16 cellular contexts compared by ENCODE assay signal in the genomic region with DNA sequence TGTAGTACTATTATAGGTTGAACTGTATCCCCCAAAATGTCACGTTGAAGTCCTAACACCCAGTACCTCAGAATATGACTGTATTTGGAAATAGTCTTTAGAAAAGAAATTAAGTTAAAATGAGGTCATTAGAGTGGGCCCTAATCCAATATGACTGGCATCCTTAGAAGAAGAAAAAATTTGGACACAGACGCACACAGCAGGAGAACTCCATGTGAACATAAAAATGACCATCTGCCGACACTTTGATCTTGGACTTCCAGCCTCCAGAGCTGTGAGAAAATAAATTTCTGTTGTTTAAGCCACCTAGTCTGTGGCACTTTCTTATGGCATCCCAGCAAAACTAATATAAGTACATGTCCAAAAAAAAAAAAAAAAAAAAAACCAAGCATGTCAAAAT.
DNase-seq lines count a peak whose midpoint lies in the region; ATAC-seq and TF ChIP-seq lines count a peak whose summit lies in the region.
"Had no signal": no experiment of that assay in that cellular context is flagged by ENCODE, and none has a peak within 500 bp of the region (broad histone marks: within the 10 kb centered on the region; RNA-seq: fewer than 3 reads in every experiment).

No MANE protein-coding gene starts in this region.

- CTCF ChIA-PET in HEK293 (lab: Yijun Ruan, JAX): no interaction called here

- H3K27ac ChIP-seq in HEK293 (ENCODE audit: extremely low read depth, low read depth, low read length): no peak overlapping the region

- TF ChIP-seq CTCF in HEK293 (tag by site-specific recombination; IDR thresholded peaks at IDR 0.05) (no peak), fibroblast of mammary gland (conservative IDR thresholded peaks at IDR 0.05; ENCODE audit: control insufficient read depth, insufficient read depth, low read depth, low read length) (no peak)

- DNase-seq in NCI-H69 (lab: John Stamatoyannopoulos, UW) (peak; percentile 7), fibroblast of mammary gland (ENCODE audit: low read depth) (peak; percentile 33), posterior vena cava (ENCODE audit: low spot score) (no peak)
- DNase-seq in activated naive CD4-positive, alpha-beta T cell treated with Interleukin-2 at 50 U/mL for 16 hours: no peak
- DNase-seq: C1 segment of cervical spinal cord; Calu3; CD4-positive, alpha-beta memory T cell; COR-L47; DMS79; EL; GDM1; GOT3 had no signal

- intact Hi-C loops in posterior vena cava (cut with DNase I): no loop called here

- POLR2A ChIA-PET in HEK293 (lab: Yijun Ruan, JAX): no interaction called here

- H3K36me3 ChIP-seq in HEK293 (ENCODE audit: control insufficient read depth in 2 of 2, insufficient read depth in 1 of 2, low read length in 2 of 2): no peaks in the 10 kb centered on the region; a peak in 1 of 3 replicates
- H3K36me3 ChIP-seq: HAP-1 had no signal

- H3K4me3 ChIP-seq in HEK293 (ENCODE audit: low read depth, low read length): no peak overlapping the region
- H3K4me3 ChIP-seq in fibroblast of mammary gland (ENCODE audit: control insufficient read depth, low read depth, low read length): no peak overlapping the region
- H3K4me3 ChIP-seq: GM12878, HAP-1 had no signal

- ATAC-seq in GM21737 (IDR thresholded peaks at IDR 0.05; ENCODE audit: unreplicated experiment): no peak
- ATAC-seq: GM12878 had no signal

- peaks cover 2% of the 10 kb centered on the region for H3K4me1 ChIP-seq in HEK293 (ENCODE audit: control insufficient read depth, insufficient read depth, low read length)

- no peaks in the 10 kb centered on the region for H3K9me3 ChIP-seq in HEK293 (ENCODE audit: control insufficient read depth, insufficient read depth, low read depth, low read length)
- H3K9me3 ChIP-seq: HAP-1 had no signal

TF ChIP-seq in HEK293, 187 proteins besides CTCF, POLR2A, EP300 and RAD21:
- TF ChIP-seq ZNF660 (tag by site-specific recombination; IDR thresholded peaks at IDR 0.05) (no peak), ZNF184 (tag by site-specific recombination; IDR thresholded peaks at IDR 0.05) (no peak), ZNF548 (tag by site-specific recombination; IDR thresholded peaks at IDR 0.05) (peak; percentile 79; the same call in 1 of the 2 replicates), ZNF626 (tag by site-specific recombination; IDR thresholded peaks at IDR 0.05) (no peak), ZFP37 (tag by site-specific recombination; IDR thresholded peaks at IDR 0.05) (no peak), ZNF514 (tag by site-specific recombination; IDR thresholded peaks at IDR 0.05) (no peak)
- TF ChIP-seq, protein P1, sequence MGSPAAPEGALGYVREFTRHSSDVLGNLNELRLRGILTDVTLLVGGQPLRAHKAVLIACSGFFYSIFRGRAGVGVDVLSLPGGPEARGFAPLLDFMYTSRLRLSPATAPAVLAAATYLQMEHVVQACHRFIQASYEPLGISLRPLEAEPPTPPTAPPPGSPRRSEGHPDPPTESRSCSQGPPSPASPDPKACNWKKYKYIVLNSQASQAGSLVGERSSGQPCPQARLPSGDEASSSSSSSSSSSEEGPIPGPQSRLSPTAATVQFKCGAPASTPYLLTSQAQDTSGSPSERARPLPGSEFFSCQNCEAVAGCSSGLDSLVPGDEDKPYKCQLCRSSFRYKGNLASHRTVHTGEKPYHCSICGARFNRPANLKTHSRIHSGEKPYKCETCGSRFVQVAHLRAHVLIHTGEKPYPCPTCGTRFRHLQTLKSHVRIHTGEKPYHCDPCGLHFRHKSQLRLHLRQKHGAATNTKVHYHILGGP (tag by site-specific recombination; IDR thresholded peaks at IDR 0.05): no peak
- TF ChIP-seq, protein P2, sequence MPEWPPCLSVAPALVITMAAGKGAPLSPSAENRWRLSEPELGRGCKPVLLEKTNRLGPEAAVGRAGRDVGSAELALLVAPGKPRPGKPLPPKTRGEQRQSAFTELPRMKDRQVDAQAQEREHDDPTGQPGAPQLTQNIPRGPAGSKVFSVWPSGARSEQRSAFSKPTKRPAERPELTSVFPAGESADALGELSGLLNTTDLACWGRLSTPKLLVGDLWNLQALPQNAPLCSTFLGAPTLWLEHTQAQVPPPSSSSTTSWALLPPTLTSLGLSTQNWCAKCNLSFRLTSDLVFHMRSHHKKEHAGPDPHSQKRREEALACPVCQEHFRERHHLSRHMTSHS (tag by site-specific recombination; IDR thresholded peaks at IDR 0.05): no peak
- TF ChIP-seq, protein P3, sequence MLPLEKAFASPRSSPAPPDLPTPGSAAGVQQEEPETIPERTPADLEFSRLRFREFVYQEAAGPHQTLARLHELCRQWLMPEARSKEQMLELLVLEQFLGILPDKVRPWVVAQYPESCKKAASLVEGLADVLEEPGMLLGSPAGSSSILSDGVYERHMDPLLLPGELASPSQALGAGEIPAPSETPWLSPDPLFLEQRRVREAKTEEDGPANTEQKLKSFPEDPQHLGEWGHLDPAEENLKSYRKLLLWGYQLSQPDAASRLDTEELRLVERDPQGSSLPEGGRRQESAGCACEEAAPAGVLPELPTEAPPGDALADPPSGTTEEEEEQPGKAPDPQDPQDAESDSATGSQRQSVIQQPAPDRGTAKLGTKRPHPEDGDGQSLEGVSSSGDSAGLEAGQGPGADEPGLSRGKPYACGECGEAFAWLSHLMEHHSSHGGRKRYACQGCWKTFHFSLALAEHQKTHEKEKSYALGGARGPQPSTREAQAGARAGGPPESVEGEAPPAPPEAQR (tag by site-specific recombination; IDR thresholded peaks at IDR 0.05): no peak
TF ChIP-seq in HEK293: peak in this region for 1.

Comparison
In these comparisons a context has a peak if more than half of its experiments do, and no peak if none do; other contexts are left out.
1. DNase-seq: peak in NCI-H69 (single experiment) and fibroblast of mammary gland (single experiment); none in posterior vena cava (single experiment) and activated naive CD4-positive, alpha-beta T cell treated with Interleukin-2 at 50 U/mL for 16 hours (single experiment).